ENCODE assay signal across 8 cellular contexts in the genomic region with DNA sequence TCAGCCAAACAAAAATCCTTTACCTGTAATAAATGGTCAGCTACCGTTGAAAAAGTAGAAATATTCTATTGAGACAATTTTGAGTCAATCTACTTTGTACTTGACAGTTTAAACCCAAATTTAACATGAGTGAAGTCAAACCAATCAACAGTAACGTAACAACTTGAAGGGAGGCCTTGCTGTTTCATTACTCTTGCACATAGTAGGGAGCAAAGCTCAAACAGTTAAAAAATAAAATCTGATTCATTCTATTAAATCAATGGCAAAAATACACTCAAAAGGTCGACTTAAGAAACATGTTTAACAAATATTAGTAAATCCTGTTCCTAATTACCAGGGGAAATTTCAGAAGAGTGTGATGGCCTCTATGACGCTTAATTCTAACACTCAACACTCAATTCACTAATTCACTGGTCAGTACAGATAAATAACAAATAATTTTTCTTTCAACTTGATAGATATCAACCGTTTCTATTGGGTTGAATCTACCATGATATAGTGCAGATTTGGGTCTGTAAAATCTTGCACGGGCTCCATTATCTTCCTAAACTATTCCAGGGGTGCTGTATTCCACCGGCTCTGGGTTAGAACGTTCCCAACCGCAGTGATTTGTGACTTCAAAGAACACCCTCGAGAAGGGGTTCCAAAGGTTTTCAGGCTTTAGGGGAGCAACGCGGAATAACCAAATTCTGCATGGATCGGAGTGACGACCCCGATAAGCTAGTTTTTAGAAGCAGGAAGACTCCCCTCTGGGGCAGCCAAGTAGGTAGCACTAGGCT. TPM values are rescaled to one million over a fixed set of nuclear protein-coding genes. Genes with fewer than 3 reads are reported as not detected.
DNase-seq lines count a peak whose midpoint lies in the region; ATAC-seq and TF ChIP-seq lines count a peak whose summit lies in the region.

No MANE protein-coding gene starts in this region.

- H3K4me3 ChIP-seq in DOHH2 (ENCODE audit: low read length) (peak overlapping the region; percentile 91), Peyer's patch (peak overlapping the region; percentile 69 to 93 (median 76)), esophagus squamous epithelium (peak overlapping the region; percentile 72 to 94 (median 86))

- H3K79me2 ChIP-seq in DOHH2 (ENCODE audit: control insufficient read depth, low read length): peaks cover 55% of the 10 kb centered on the region

- no peaks in the 10 kb centered on the region for H3K9me2 ChIP-seq in DOHH2 (replicated peaks; ENCODE audit: control insufficient read depth, low read length)

- H3K27ac Mint-ChIP-seq in progenitor cell of endocrine pancreas: peak overlapping the region; percentile 90

- WGBS in esophagus squamous epithelium, 2 donors: 18 to 26% methylated on average over 9 to 14 of the region's 15 CpGs

- H3K27me3 Mint-ChIP-seq in progenitor cell of endocrine pancreas: peaks cover 13% of the 10 kb centered on the region

- intact Hi-C loops in esophagus squamous epithelium (cut with DNase I): no loop called here

- no peaks in the 10 kb centered on the region for H3K9me3 Mint-ChIP-seq in progenitor cell of endocrine pancreas (ENCODE audit: low read depth)

- TF ChIP-seq CTCF in DOHH2 (IDR thresholded peaks at IDR 0.05; ENCODE audit: low read depth, low read length, poor library complexity, severe bottlenecking): no peak
- TF ChIP-seq CTCF in Peyer's patch (IDR thresholded peaks at IDR 0.05): no peak
- no peak for TF ChIP-seq CTCF in esophagus squamous epithelium (IDR thresholded peaks at IDR 0.05)
- TF ChIP-seq CTCF in progenitor cell of endocrine pancreas (IDR thresholded peaks at IDR 0.05; ENCODE audit: unreplicated experiment): no peak

- DNase-seq in Peyer's patch (no peak), esophagus squamous epithelium (lab: John Stamatoyannopoulos, UW) (no peak), progenitor cell of endocrine pancreas (ENCODE audit: low spot score, unreplicated experiment) (no peak)
- DNase-seq in stimulated activated CD4-positive, alpha-beta T cell treated with anti-CD3 and anti-CD28 coated beads, Interleukin-15, amount 100 ng/mL, for 24 hours: no peak

- peaks cover 13% of the 10 kb centered on the region for H3K4me1 Mint-ChIP-seq in progenitor cell of endocrine pancreas (ENCODE audit: low read depth)

- peak overlapping the region; percentile 86 for H3K4me2 ChIP-seq in DOHH2 (ENCODE audit: low read length)

- no peaks in the 10 kb centered on the region for H3K36me3 Mint-ChIP-seq in progenitor cell of endocrine pancreas (ENCODE audit: insufficient read depth)

- peaks cover 7% of the 10 kb centered on the region for H3K36me3 ChIP-seq in DOHH2 (ENCODE audit: control insufficient read depth, low read length)
- H3K36me3 ChIP-seq in Peyer's patch: no peaks in the 10 kb centered on the region
- H3K36me3 ChIP-seq in esophagus squamous epithelium: no peaks in the 10 kb centered on the region

- 0 out of 2 replicates have a peak, but pooled peaks cover 2% of the 10 kb centered on the region for H3K27me3 ChIP-seq in DOHH2 (ENCODE audit: control insufficient read depth, low read length)
- H3K27me3 ChIP-seq in Peyer's patch: no peaks in the 10 kb centered on the region
- H3K27me3 ChIP-seq in esophagus squamous epithelium: no peaks in the 10 kb centered on the region

- no peak for ATAC-seq in HG03135 (IDR thresholded peaks at IDR 0.05; ENCODE audit: unreplicated experiment)
- no peak for ATAC-seq in HG03521 (IDR thresholded peaks at IDR 0.05; ENCODE audit: unreplicated experiment)
- ATAC-seq in GM21576 (IDR thresholded peaks at IDR 0.05; ENCODE audit: unreplicated experiment): no peak

- TF ChIP-seq POLR2A in Peyer's patch (IDR thresholded peaks at IDR 0.05): no peak
- no peak for TF ChIP-seq POLR2A in esophagus squamous epithelium (IDR thresholded peaks at IDR 0.05)

- H3K27ac ChIP-seq in DOHH2 (ENCODE audit: low read depth, low read length) (peak overlapping the region; percentile 47), Peyer's patch (peak overlapping the region; percentile 91 to 98 (median 95)), esophagus squamous epithelium (peak overlapping the region; percentile 87 to 98 (median 92))

- H3F3A ChIP-seq in DOHH2 (ENCODE audit: control insufficient read depth, insufficient read depth): 0 out of 2 replicates have a peak, but pooled peaks cover 3% of the 10 kb centered on the region

- peaks cover 11% of the 10 kb centered on the region; the same call in 1 of the 2 replicates for H4K20me1 ChIP-seq in DOHH2 (ENCODE audit: control insufficient read depth, insufficient read depth, low read depth, low read length)

- H3K9me3 ChIP-seq in DOHH2 (ENCODE audit: control insufficient read depth, insufficient read depth, low read length) (no peaks in the 10 kb centered on the region), Peyer's patch (no peaks in the 10 kb centered on the region), esophagus squamous epithelium (no peaks in the 10 kb centered on the region)

- peak overlapping the region; percentile 84 for H3K4me3 Mint-ChIP-seq in progenitor cell of endocrine pancreas (ENCODE audit: low read depth)

- H3K4me1 ChIP-seq in DOHH2 (ENCODE audit: control insufficient read depth, low read length): peaks cover 54% of the 10 kb centered on the region
- H3K4me1 ChIP-seq in Peyer's patch: peaks cover 0 to 10% (median 2%) of the 10 kb centered on the region in 4 donors
- H3K4me1 ChIP-seq in esophagus squamous epithelium: peaks cover 0 to 33% (median 0%) of the 10 kb centered on the region in 3 donors

RNA-seq across cellular contexts. Expression of gene TARBP1, which starts 1.4 kb away (rescaled TPM):
- total RNA-seq in Peyer's patch (10 to 100 TPM; 19.3 to 52.0 (median 36.3) TPM), esophagus squamous epithelium (10 to 100 TPM; 13.2 to 39.2 (median 27.6) TPM), progenitor cell of endocrine pancreas (60.4 and 65.9 TPM in 2 replicates)
